15 cellular contexts compared by ENCODE assay signal in the genomic region with DNA sequence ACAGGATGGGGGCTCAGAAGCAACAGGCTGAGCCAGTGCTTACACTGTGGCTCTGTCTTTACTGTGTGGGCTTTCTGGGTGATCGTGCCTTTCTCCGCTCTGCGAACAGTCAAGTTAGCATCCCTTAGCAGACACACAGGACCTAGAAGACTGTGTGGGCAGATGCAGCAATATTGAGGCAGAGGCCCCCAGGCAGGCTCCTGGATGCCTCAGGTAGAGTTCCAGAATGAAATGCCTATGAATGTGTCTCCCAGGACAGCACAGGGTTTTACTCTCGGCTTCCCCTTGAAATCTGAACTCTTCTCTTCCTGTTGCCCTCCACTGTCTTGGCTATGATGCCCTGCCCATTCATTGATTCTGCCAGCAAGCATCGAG.
"Had no signal": no experiment of that assay in that cellular context is flagged by ENCODE, and none has a peak within 500 bp of the region (broad histone marks: within the 10 kb centered on the region; RNA-seq: fewer than 3 reads in every experiment).

No MANE protein-coding gene starts in this region.

- H3K27me3 ChIP-seq: hepatocyte, upper lobe of left lung had no signal

- H3K9me3 ChIP-seq: neutrophil, upper lobe of left lung had no signal

- H3K36me3 ChIP-seq: neutrophil, upper lobe of left lung had no signal

- H3K4me1 ChIP-seq: upper lobe of left lung had no signal

- DNase-seq: erythroblast; foreskin melanocyte; left colon; left ventricle myocardium superior; mesenchymal stem cell; midbrain; naive B cell; right cardiac atrium; small intestine; stimulated activated CD4-positive, alpha-beta T cell treated with anti-CD3 and anti-CD28 coated beads, Interleukin-2, amount 100 ng/mL, for 48 hours; stimulated activated naive CD4-positive, alpha-beta T cell treated with Interleukin-2 at 50 U/mL for 16 hours; upper lobe of left lung had no signal

- H3K27ac ChIP-seq: hepatocyte, neutrophil, upper lobe of left lung had no signal

- H3K4me3 ChIP-seq: hepatocyte, lung, upper lobe of left lung had no signal
